In the genomic region with DNA sequence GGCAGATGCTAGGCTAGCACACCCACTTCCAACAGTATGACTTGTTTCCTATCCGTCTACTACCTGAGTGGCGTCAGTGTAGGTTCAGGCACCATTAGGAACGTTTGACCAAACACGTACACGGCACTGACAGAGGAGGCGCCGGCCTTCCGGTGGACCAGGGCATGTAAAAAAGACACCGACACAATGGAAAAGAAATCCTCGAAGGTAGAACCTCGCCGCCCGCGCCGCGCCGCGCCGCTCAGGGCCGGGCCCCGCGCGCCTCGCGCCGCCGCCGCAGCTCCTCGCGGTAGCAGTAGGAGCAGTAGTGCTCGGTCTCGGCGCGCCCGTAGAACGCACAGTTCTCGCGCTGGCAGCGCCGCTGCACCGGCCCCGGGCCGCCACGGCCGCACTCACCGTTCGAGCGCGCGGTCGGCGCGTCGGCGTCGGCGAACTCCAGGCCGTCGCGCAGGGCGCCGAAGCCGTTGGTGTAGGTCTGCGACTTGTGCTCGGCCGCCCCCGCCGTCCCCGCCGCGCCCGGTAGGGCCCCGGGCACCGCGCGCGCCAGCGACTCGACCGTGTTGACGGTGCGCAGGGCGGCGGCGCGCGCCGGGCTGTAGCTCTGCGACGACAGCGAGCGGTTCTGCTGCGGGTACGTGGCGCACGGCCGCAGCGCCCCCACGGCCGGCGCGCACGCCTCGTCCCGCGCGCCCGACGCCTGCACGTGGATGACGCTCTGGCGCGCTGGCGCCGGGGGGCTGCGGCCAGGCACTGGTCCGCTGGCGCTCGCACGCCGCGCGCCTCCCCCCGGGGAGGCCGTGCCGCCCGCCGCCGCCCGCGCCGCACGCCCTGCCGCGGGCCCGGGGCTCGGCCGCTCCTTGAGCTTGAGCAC, we compare ENCODE assay signal across 8 cellular contexts.
DNase-seq lines count a peak whose midpoint lies in the region; ATAC-seq and TF ChIP-seq lines count a peak whose summit lies in the region.

No MANE protein-coding gene starts in this region.

- ATAC-seq in activated CD8-positive, alpha-beta T cell treated with anti-CD3 and anti-CD28 coated beads for 36 hours, result peak; percentile 80
- no peak for ATAC-seq in HG03521 (IDR thresholded peaks at IDR 0.05; ENCODE audit: unreplicated experiment)

- no peaks in the 10 kb centered on the region for H3K9me3 Mint-ChIP-seq in activated CD8-positive, alpha-beta T cell treated with anti-CD3 and anti-CD28 coated beads for 36 hours

- peak overlapping the region; percentile 95 for H3K27ac Mint-ChIP-seq in activated CD8-positive, alpha-beta T cell treated with anti-CD3 and anti-CD28 coated beads for 36 hours

- H3K36me3 Mint-ChIP-seq in activated CD8-positive, alpha-beta T cell treated with anti-CD3 and anti-CD28 coated beads for 36 hours (ENCODE audit: low read depth), result peaks cover 51% of the 10 kb centered on the region

- H3K36me3 ChIP-seq in esophagus squamous epithelium, result no peaks in the 10 kb centered on the region

- H3K27me3 Mint-ChIP-seq in activated CD8-positive, alpha-beta T cell treated with anti-CD3 and anti-CD28 coated beads for 36 hours, result no peaks in the 10 kb centered on the region

- TF ChIP-seq CTCF in GM12864 (IDR thresholded peaks at IDR 0.05; ENCODE audit: low read depth, low read length, missing control alignments) (no peak), esophagus squamous epithelium (IDR thresholded peaks at IDR 0.05) (peak in 1 of 6 experiments; percentile 9)
- TF ChIP-seq CTCF in activated CD8-positive, alpha-beta T cell treated with anti-CD3 and anti-CD28 coated beads for 36 hours (IDR thresholded peaks at IDR 0.05), result no peak

- DNase-seq in GM12864 (ENCODE audit: low read depth), result no peak
- DNase-seq in activated CD8-positive, alpha-beta T cell treated with anti-CD3 and anti-CD28 coated beads for 36 hours, result peak; percentile 85
- DNase-seq in esophagus squamous epithelium (lab: John Stamatoyannopoulos, UW), result no peak
- no peak for DNase-seq in skeletal muscle cell (ENCODE audit: low read depth)
- DNase-seq in amygdala (lab: John Stamatoyannopoulos, UW), result no peak
- no peak for DNase-seq in HPDE6-E6E7 (ENCODE audit: extremely low spot score)
- no peak for DNase-seq in OCI-M1 (lab: John Stamatoyannopoulos, UW)

- peak overlapping the region; percentile 82 for H3K4me3 Mint-ChIP-seq in activated CD8-positive, alpha-beta T cell treated with anti-CD3 and anti-CD28 coated beads for 36 hours

- WGBS in esophagus squamous epithelium, 2 donors, result 13 to 21% methylated on average over 9 to 19 of the region's 138 CpGs

- peaks cover 0 to 28% (median 0%) of the 10 kb centered on the region in 4 donors for H3K27me3 ChIP-seq in esophagus squamous epithelium

- H3K9me3 ChIP-seq in esophagus squamous epithelium, result no peaks in the 10 kb centered on the region

- POLR2A ChIA-PET in activated CD8-positive, alpha-beta T cell treated with anti-CD3 and anti-CD28 coated beads for 36 hours (lab: Charles Lee), result interaction anchor here (1.0 to 7.0 kb wide), 10 partner anchors 10 to 135 kb away, joined by 3 to 96 read pairs (median 5); no protein-coding TSS in a partner anchor

- H3K4me1 Mint-ChIP-seq in activated CD8-positive, alpha-beta T cell treated with anti-CD3 and anti-CD28 coated beads for 36 hours (ENCODE audit: low read depth), result peaks cover 65% of the 10 kb centered on the region

- H3K4me3 ChIP-seq in GM12864 (ENCODE audit: low read depth, low read length), result peak overlapping the region; percentile 54
- peak overlapping the region; percentile 43 to 67 (median 50) for H3K4me3 ChIP-seq in esophagus squamous epithelium
- H3K4me3 ChIP-seq in skeletal muscle cell (ENCODE audit: low read depth, low read length), result peak overlapping the region; percentile 13

- H3K27ac ChIP-seq in esophagus squamous epithelium, result peak overlapping the region in 3 of 4 donors; percentile 49 to 75 (median 69)

- CTCF ChIA-PET in activated CD8-positive, alpha-beta T cell treated with anti-CD3 and anti-CD28 coated beads for 36 hours (lab: Charles Lee), result interaction anchor here (1.0 to 3.2 kb wide), 8 partner anchors 9 to 216 kb away, joined by 3 to 18 read pairs (median 6); no protein-coding TSS in a partner anchor

- TF ChIP-seq POLR2A in esophagus squamous epithelium (IDR thresholded peaks at IDR 0.05), result peak in 1 of 4 donors; percentile 26

- H3K4me1 ChIP-seq in esophagus squamous epithelium, result peaks cover 11 to 49% (median 19%) of the 10 kb centered on the region in 3 donors

- intact Hi-C loops in activated CD8-positive, alpha-beta T cell treated with anti-CD3 and anti-CD28 coated beads for 36 hours (cut with micrococcal nuclease), result loop anchor here (5.0 kb wide), 1 partner anchor 136 kb away; no protein-coding TSS in a partner anchor
- intact Hi-C loops in esophagus squamous epithelium (cut with DNase I), result loop anchor here (10.0 kb wide), 4 partner anchors 48 to 148 kb away; no protein-coding TSS in a partner anchor
